In the genomic region with DNA sequence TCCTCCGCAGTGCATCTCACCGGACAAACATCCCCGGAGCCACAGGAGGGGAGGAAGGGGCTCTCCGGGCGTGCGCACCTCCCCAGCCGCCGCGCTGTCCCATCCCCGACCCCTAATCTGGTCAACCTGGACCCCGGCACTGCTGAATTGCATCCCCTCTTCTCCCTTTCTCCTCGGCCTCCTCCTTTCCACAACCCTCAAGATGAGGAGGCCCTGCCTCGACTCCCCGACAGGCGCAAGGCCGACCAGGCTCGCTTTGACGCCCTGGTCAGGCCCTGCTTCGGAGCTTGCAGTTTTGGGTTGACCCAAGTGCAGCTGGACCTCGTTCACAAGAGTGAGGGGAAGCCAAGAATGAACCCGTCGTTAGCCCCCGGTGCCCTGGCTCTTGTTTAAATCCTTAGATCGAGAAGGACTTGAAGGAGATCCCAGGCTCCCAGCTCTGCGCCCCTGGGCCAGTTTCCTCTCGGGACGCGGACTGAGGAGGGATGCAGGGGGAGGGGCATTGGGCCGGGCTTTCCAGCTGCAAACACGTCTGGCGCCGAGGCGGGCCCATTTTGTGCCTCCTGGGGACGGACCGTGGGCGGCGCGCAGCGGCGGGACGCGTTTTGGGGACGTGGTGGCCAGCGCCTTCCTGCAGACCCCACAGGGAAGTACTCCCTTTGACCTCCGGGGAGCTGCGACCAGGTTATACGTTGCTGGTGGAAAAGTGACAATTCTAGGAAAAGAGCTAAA, we compare ENCODE assay signal across 8 cellular contexts. TPM values are rescaled to one million over a fixed set of nuclear protein-coding genes. Genes with fewer than 3 reads are reported as not detected.
DNase-seq lines count a peak whose midpoint lies in the region; ATAC-seq and TF ChIP-seq lines count a peak whose summit lies in the region.

No MANE protein-coding gene starts in this region.

- peak overlapping the region; percentile 76 for H3K9ac ChIP-seq in fibroblast of lung (ENCODE audit: insufficient read depth, low read length)

- no peaks in the 10 kb centered on the region for H3K27me3 ChIP-seq in fibroblast of lung (ENCODE audit: control insufficient read depth, insufficient read depth, low read length)

- H3K36me3 ChIP-seq in fibroblast of lung (ENCODE audit: control insufficient read depth, insufficient read depth, low read length), result peaks cover 5% of the 10 kb centered on the region

- no peak for DNase-seq in AG09309 (ENCODE audit: low read depth)
- peak; percentile 39 for DNase-seq in HuH-7.5 (ENCODE audit: low spot score)
- peak; percentile 68 to 74 for DNase-seq in fibroblast of lung (ENCODE audit: low read depth in 2 of 2)
- DNase-seq in midbrain (lab: John Stamatoyannopoulos, UW), result no peak

- peak overlapping the region; percentile 83 for H3K4me2 ChIP-seq in fibroblast of lung (ENCODE audit: extremely low read depth, insufficient read depth, low read length)

- peaks cover 3% of the 10 kb centered on the region for H3K9me3 Mint-ChIP-seq in nephron

- H3K79me2 ChIP-seq in fibroblast of lung (ENCODE audit: control insufficient read depth, insufficient read depth, low read length), result peaks cover 77% of the 10 kb centered on the region

- ATAC-seq in GM18502 (IDR thresholded peaks at IDR 0.05; ENCODE audit: poor library complexity, unreplicated experiment) (no peak), HG03108 (IDR thresholded peaks at IDR 0.05; ENCODE audit: unreplicated experiment) (no peak), GM21717 (IDR thresholded peaks at IDR 0.05; ENCODE audit: unreplicated experiment) (no peak)

- H4K20me1 ChIP-seq in fibroblast of lung (ENCODE audit: control insufficient read depth, extremely low read depth, insufficient read depth, low read length), result no peaks in the 10 kb centered on the region

- H3K4me1 Mint-ChIP-seq in nephron, result peaks cover 37% of the 10 kb centered on the region

- H3K4me1 ChIP-seq in fibroblast of lung (ENCODE audit: control insufficient read depth, extremely low read depth, insufficient read depth, low read length), result peaks cover 6% of the 10 kb centered on the region

- H3K36me3 Mint-ChIP-seq in nephron (ENCODE audit: low read depth), result peaks cover 50% of the 10 kb centered on the region

- peak overlapping the region; percentile 92 to 95 (median 95) for H3K4me3 Mint-ChIP-seq in nephron

- H3K27me3 Mint-ChIP-seq in nephron (ENCODE audit: low read depth), result peaks cover 75% of the 10 kb centered on the region

- peak overlapping the region; percentile 93 to 99 (median 98) for H3K27ac Mint-ChIP-seq in nephron

- no peaks in the 10 kb centered on the region for H3K9me3 ChIP-seq in fibroblast of lung (ENCODE audit: control insufficient read depth, insufficient read depth, low read depth, low read length)

- peak overlapping the region; percentile 81 for H3K4me3 ChIP-seq in AG09309 (ENCODE audit: control insufficient read depth, low read depth, low read length)
- H3K4me3 ChIP-seq in fibroblast of lung (replicated peaks in 1 of 4; ENCODE audit: control extremely low read depth in 1 of 4, insufficient read depth in 1 of 4, low read depth in 3 of 4, low read length in 4 of 4), result peak overlapping the region; percentile 94 to 97 (median 96)

- H3K27ac ChIP-seq in fibroblast of lung (ENCODE audit: insufficient read depth, low read length), result peak overlapping the region; percentile 90

- H2AFZ ChIP-seq in fibroblast of lung (ENCODE audit: low read length), result no peak overlapping the region

- TF ChIP-seq CTCF in AG09309 (IDR thresholded peaks at IDR 0.05; ENCODE audit: control insufficient read depth, insufficient read depth, low read depth, low read length, missing control alignments) (no peak), fibroblast of lung (conservative IDR thresholded peaks at IDR 0.05 in 1 of 2, IDR thresholded peaks at IDR 0.05 in 1 of 2; ENCODE audit: low read depth in 1 of 2, low read length in 2 of 2) (no peak), nephron (IDR thresholded peaks at IDR 0.05; ENCODE audit: unreplicated experiment in 3 of 3) (no peak)

RNA-seq across cellular contexts. Expression of gene PDGFRA, which starts 2.5 kb away (rescaled TPM):
- total RNA-seq in fibroblast of lung, result 350 and 363 TPM in 2 replicates
- 284 and 342 TPM in 2 replicates for polyA plus RNA-seq in fibroblast of lung
- 148 and 177 TPM in 2 replicates for polyA plus RNA-seq in fibroblast of lung (2012)
- polyA minus RNA-seq in fibroblast of lung (ENCODE audit: low replicate concordance), result 184 and 245 TPM in 2 replicates

Comparison
In these comparisons a context has a peak if more than half of its experiments do, and no peak if none do; other contexts are left out.
1. DNase-seq: peak in HuH-7.5 (single experiment) and fibroblast of lung (2 of 2); none in AG09309 (single experiment) and midbrain (single experiment).